Comparison of ENCODE assay signal across 9 cellular contexts in genomic region chrX:30935985-30936384, GRCh38. TPM values are rescaled to one million over a fixed set of nuclear protein-coding genes. Genes with fewer than 3 reads are reported as not detected.
DNase-seq lines count a peak whose midpoint lies in the region; ATAC-seq and TF ChIP-seq lines count a peak whose summit lies in the region.
"Had no signal": no experiment of that assay in that cellular context is flagged by ENCODE, and none has a peak within 500 bp of the region (broad histone marks: within the 10 kb centered on the region; RNA-seq: fewer than 3 reads in every experiment).

No MANE protein-coding gene starts in this region.

- ATAC-seq in lung (ENCODE audit: insufficient read depth, low FRiP score) (peak; percentile 56), GM19455 (IDR thresholded peaks at IDR 0.05; ENCODE audit: unreplicated experiment) (no peak), HG02571 (IDR thresholded peaks at IDR 0.05; ENCODE audit: unreplicated experiment) (no peak)
- no peak for ATAC-seq in stimulated activated naive B cell treated with anti-CD40 and anti-IgM and Interleukin-4, amounts not matched to agents 10 μg/mL and 1 μg/mL and 100 μg/mL, for 72 hours (replicated peaks)

- no peaks in the 10 kb centered on the region for H3K36me3 Mint-ChIP-seq in MCF 10A (ENCODE audit: insufficient read depth, unreplicated experiment)
- H3K36me3 Mint-ChIP-seq in stimulated activated naive B cell treated with anti-CD40 and anti-IgM and Interleukin-4, amounts not matched to agents 10 μg/mL and 1 μg/mL and 100 μg/mL, for 72 hours, result no peaks in the 10 kb centered on the region

- H3K4me1 ChIP-seq in lung (ENCODE audit: control insufficient read depth in 2 of 2, insufficient read depth in 2 of 2, low read length in 2 of 2) (no peaks in the 10 kb centered on the region), tibial nerve (no peaks in the 10 kb centered on the region)
- H3K4me1 ChIP-seq: esophagus muscularis mucosa had no signal

- TF ChIP-seq EP300 in Ishikawa (IDR thresholded peaks at IDR 0.05; ENCODE audit: borderline replicate concordance), result no peak
- TF ChIP-seq EP300 in tibial nerve (IDR thresholded peaks at IDR 0.05), result no peak

- CTCF ChIA-PET in BJ (lab: Yijun Ruan, JAX) (no interaction called here), MCF 10A (lab: Yijun Ruan, JAX) (interaction anchor here (0.7 to 2.4 kb wide), 2 partner anchors 17 to 102 kb away, joined by 3 to 9 read pairs; no protein-coding TSS in a partner anchor)

- no peak for TF ChIP-seq POLR2A in tibial nerve (IDR thresholded peaks at IDR 0.05)

- H3K27me3 ChIP-seq in BJ (ENCODE audit: control insufficient read depth, insufficient read depth, low read length) (no peaks in the 10 kb centered on the region), lung (ENCODE audit: control insufficient read depth, insufficient read depth) (no peaks in the 10 kb centered on the region), tibial nerve (no peaks in the 10 kb centered on the region)
- H3K27me3 ChIP-seq: esophagus muscularis mucosa had no signal

- no peak overlapping the region for H3K4me3 Mint-ChIP-seq in MCF 10A (ENCODE audit: unreplicated experiment)
- no peak overlapping the region for H3K4me3 Mint-ChIP-seq in stimulated activated naive B cell treated with anti-CD40 and anti-IgM and Interleukin-4, amounts not matched to agents 10 μg/mL and 1 μg/mL and 100 μg/mL, for 72 hours

- H3K9me3 Mint-ChIP-seq in MCF 10A (ENCODE audit: unreplicated experiment), result no peaks in the 10 kb centered on the region
- no peaks in the 10 kb centered on the region for H3K9me3 Mint-ChIP-seq in stimulated activated naive B cell treated with anti-CD40 and anti-IgM and Interleukin-4, amounts not matched to agents 10 μg/mL and 1 μg/mL and 100 μg/mL, for 72 hours

- H3K27ac ChIP-seq in lung (ENCODE audit: low read depth in 1 of 2, low read length in 1 of 2) (no peak overlapping the region), tibial nerve (no peak overlapping the region)
- H3K27ac ChIP-seq: esophagus muscularis mucosa had no signal

- H3K27me3 Mint-ChIP-seq in MCF 10A (ENCODE audit: insufficient read depth, unreplicated experiment), result no peaks in the 10 kb centered on the region
- H3K27me3 Mint-ChIP-seq in stimulated activated naive B cell treated with anti-CD40 and anti-IgM and Interleukin-4, amounts not matched to agents 10 μg/mL and 1 μg/mL and 100 μg/mL, for 72 hours, result peaks cover 0 to 3% of the 10 kb centered on the region in 2 donors

- no peaks in the 10 kb centered on the region for H3K36me3 ChIP-seq in BJ (ENCODE audit: control insufficient read depth, insufficient read depth, low read length)
- H3K36me3 ChIP-seq in lung (ENCODE audit: control insufficient read depth in 2 of 2, insufficient read depth in 2 of 2, low read length in 2 of 2), result no peaks in the 10 kb centered on the region
- H3K36me3 ChIP-seq in tibial nerve, result no peaks in the 10 kb centered on the region
- H3K36me3 ChIP-seq: esophagus muscularis mucosa had no signal

- H3K9me3 ChIP-seq in lung (ENCODE audit: control insufficient read depth in 2 of 2, insufficient read depth in 1 of 2, low read length in 1 of 2) (no peaks in the 10 kb centered on the region), tibial nerve (no peaks in the 10 kb centered on the region)
- H3K9me3 ChIP-seq: esophagus muscularis mucosa had no signal

- intact Hi-C loops in MCF 10A (cut with micrococcal nuclease), result no loop called here

- H3K4me3 ChIP-seq in BJ (ENCODE audit: low read depth, low read length), result no peak overlapping the region
- H3K4me3 ChIP-seq in lung, result no peak overlapping the region
- no peak overlapping the region for H3K4me3 ChIP-seq in tibial nerve
- H3K4me3 ChIP-seq: esophagus muscularis mucosa had no signal

- POLR2A ChIA-PET in BJ (lab: Charles Lee) (no interaction called here), MCF 10A (lab: Yijun Ruan, JAX) (no interaction called here)

- no peak for DNase-seq in BJ (ENCODE audit: low read depth)
- DNase-seq in MCF 10A (ENCODE audit: unreplicated experiment), result peak; percentile 33
- DNase-seq in lung (ENCODE audit: low spot score), result no peak
- no peak for DNase-seq in stimulated activated naive B cell treated with anti-CD40 and anti-IgM and Interleukin-4, amounts not matched to agents 10 μg/mL and 1 μg/mL and 100 μg/mL, for 72 hours
- DNase-seq in tibial nerve (ENCODE audit: low spot score in 2 of 2), result no peak

- H3K4me1 Mint-ChIP-seq in MCF 10A (ENCODE audit: insufficient read depth, unreplicated experiment), result no peaks in the 10 kb centered on the region
- H3K4me1 Mint-ChIP-seq in stimulated activated naive B cell treated with anti-CD40 and anti-IgM and Interleukin-4, amounts not matched to agents 10 μg/mL and 1 μg/mL and 100 μg/mL, for 72 hours, result no peaks in the 10 kb centered on the region

- no peak overlapping the region for H3K27ac Mint-ChIP-seq in MCF 10A (ENCODE audit: low read depth, unreplicated experiment)
- H3K27ac Mint-ChIP-seq in stimulated activated naive B cell treated with anti-CD40 and anti-IgM and Interleukin-4, amounts not matched to agents 10 μg/mL and 1 μg/mL and 100 μg/mL, for 72 hours, result no peak overlapping the region

- BruUV-seq in MCF 10A (replicated peaks; lab: Mats Ljungman, UMichigan), result no TSS peak

- TF ChIP-seq CTCF in BJ (IDR thresholded peaks at IDR 0.05; ENCODE audit: insufficient read depth, low read depth, low read length) (peak; percentile 15; the same call in 1 of the 2 replicates), MCF 10A (IDR thresholded peaks at IDR 0.05; ENCODE audit: unreplicated experiment) (peak; percentile 8), lung (IDR thresholded peaks at IDR 0.05; ENCODE audit: control extremely low read depth, extremely low read depth) (no peak), tibial nerve (IDR thresholded peaks at IDR 0.05) (no peak)

- WGBS in lung, 2 donors, result 23 to 42% methylated on average over 2 of the region's 2 CpGs
- 19 to 35% methylated on average over 2 of the region's 2 CpGs for WGBS in tibial nerve, 2 donors

- peak; percentile 40 for TF ChIP-seq RAD21 in Ishikawa (IDR thresholded peaks at IDR 0.05; ENCODE audit: low read depth)

TF ChIP-seq in Ishikawa, 13 proteins besides CTCF, POLR2A, EP300 and RAD21:
- TF ChIP-seq YY1 (IDR thresholded peaks at IDR 0.05; ENCODE audit: low read depth), result peak; percentile 46; the same call in 1 of the 2 replicates
- no peak for TF ChIP-seq TAF1 (IDR thresholded peaks at IDR 0.05; ENCODE audit: low read depth)

RNA-seq across cellular contexts. Expression of gene TAB3, which starts 46.9 kb away (rescaled TPM):
- polyA plus RNA-seq in BJ (2011; rRNA removed) (8.6 and 13.5 TPM in 2 replicates), lung (10 to 100 TPM in 1 of 2 donors, 1 to 10 TPM in 1; 7.6 to 10.3 TPM)
- 7.4 and 10.0 TPM in 2 replicates for polyA minus RNA-seq in BJ (2011; rRNA and poly(A)+ RNA removed)
- total RNA-seq in MCF 10A (2022) (27.5 and 28.4 TPM in 2 replicates), lung (10 to 100 TPM; 17.2 to 24.8 TPM), tibial nerve (10 to 100 TPM; 15.6 to 32.9 (median 30.3) TPM)

Comparison
In these comparisons a context has a peak if more than half of its experiments do, and no peak if none do; other contexts are left out.
1. CTCF ChIP-seq: peak in BJ (single experiment) and MCF 10A (single experiment); none in lung (single experiment) and tibial nerve (0 of 5).